ENCODE assay signal across 1 cellular context in genomic region chr17:78878261-78878660, GRCh38.
TF ChIP-seq lines count a peak whose summit lies in the region.

No MANE protein-coding gene starts in this region.

TF ChIP-seq in WTC11, 78 proteins besides CTCF, POLR2A, EP300 and RAD21:
- TF ChIP-seq IRF1 (CRISPR knock-in tag; IDR thresholded peaks at IDR 0.05) (no peak), MAX (CRISPR knock-in tag; IDR thresholded peaks at IDR 0.05) (no peak), ZBTB21 (CRISPR knock-in tag; IDR thresholded peaks at IDR 0.05; ENCODE audit: borderline replicate concordance) (no peak), NFYB (CRISPR knock-in tag; conservative IDR thresholded peaks at IDR 0.05; ENCODE audit: low read depth) (no peak), FOXJ3 (CRISPR knock-in tag; IDR thresholded peaks at IDR 0.05; ENCODE audit: borderline replicate concordance) (no peak), JUN (CRISPR knock-in tag; IDR thresholded peaks at IDR 0.05) (no peak), NFE2L1 (CRISPR knock-in tag; IDR thresholded peaks at IDR 0.05) (no peak), ZNF263 (CRISPR knock-in tag; IDR thresholded peaks at IDR 0.05; ENCODE audit: low read depth) (no peak), E2F4 (CRISPR knock-in tag; IDR thresholded peaks at IDR 0.05; ENCODE audit: borderline replicate concordance, low read depth) (no peak), ZNF396 (CRISPR knock-in tag; IDR thresholded peaks at IDR 0.05; ENCODE audit: borderline replicate concordance) (no peak), ATF2 (CRISPR knock-in tag; IDR thresholded peaks at IDR 0.05; ENCODE audit: borderline replicate concordance, low read depth) (no peak), EMX1 (CRISPR knock-in tag; IDR thresholded peaks at IDR 0.05) (no peak), ZBTB43 (CRISPR knock-in tag; IDR thresholded peaks at IDR 0.05) (no peak)
TF ChIP-seq in WTC11: peak in this region for 0.
